1 cellular context compared by ENCODE assay signal in genomic region chr1:48627467-48627866, GRCh38.
A peak's percentile ranks its signal among the peaks of the same experiment; 100 is the strongest.
TF ChIP-seq lines count a peak whose summit lies in the region.

No MANE protein-coding gene starts in this region.

TF ChIP-seq in SK-N-SH treated with all-trans-retinoic acid at 6 μM for 48 hours, 23 proteins besides CTCF, POLR2A, EP300 and RAD21 (continued from another document):
- TF ChIP-seq ZNF70 (CRISPR knock-in tag; IDR thresholded peaks at IDR 0.05) (peak; percentile 83; the same call in 1 of the 2 replicates), ESRRG (CRISPR knock-in tag; IDR thresholded peaks at IDR 0.05) (no peak), OSR1 (CRISPR knock-in tag; IDR thresholded peaks at IDR 0.05) (no peak)
